ENCODE assay signal across 21 cellular contexts in the genomic region with DNA sequence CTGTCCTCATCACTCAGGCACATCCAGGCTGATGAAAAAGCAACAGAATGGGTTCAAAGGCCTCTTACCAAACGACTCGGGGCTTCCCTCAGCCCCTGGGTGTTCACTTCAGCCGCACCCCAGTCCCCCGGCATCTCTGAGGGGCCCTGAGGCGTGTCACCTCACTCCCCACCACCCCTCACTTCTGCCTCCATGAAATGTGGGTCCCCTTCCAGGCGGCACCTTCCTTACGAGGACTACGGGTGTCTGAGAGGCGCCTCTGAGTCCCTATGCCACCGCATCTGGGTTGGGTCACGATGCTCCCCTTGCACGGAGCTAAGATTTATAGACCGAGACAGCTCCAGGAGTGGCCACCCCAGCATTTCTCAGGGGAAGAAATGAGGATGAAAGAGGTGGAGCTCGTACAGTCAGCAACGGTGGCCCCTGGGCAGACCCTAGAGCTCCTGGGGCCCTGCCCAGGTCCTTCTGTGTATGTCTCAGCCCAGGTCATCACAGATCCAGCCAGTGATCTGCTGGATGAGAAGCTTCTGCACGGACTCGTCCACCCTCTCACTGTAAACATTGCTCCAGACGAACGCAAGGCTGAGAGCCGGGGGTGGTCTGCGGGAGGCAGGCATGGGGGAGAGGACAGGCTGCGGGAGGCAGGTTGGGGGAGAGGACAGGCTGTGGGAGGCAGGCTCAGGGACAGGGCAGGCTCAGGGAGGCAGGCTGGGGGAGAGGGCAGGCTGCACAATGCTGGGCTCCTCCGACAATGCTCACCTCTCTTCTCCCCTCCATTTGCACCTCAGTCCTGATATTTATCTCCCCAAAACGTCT.
"Had no signal": no experiment of that assay in that cellular context is flagged by ENCODE, and none has a peak within 500 bp of the region (broad histone marks: within the 10 kb centered on the region; RNA-seq: fewer than 3 reads in every experiment).

No MANE protein-coding gene starts in this region.

- H3K4me1 ChIP-seq: parathyroid adenoma, psoas muscle, right lobe of liver, stomach, uterus had no signal

- H3K9ac ChIP-seq: parathyroid adenoma had no signal

- H3K36me3 Mint-ChIP-seq: naive thymus-derived CD8-positive, alpha-beta T cell; stimulated activated memory B cell treated with anti-CD40 and anti-IgM and Interleukin-4, amounts not matched to agents 10 μg/mL and 1 μg/mL and 100 μg/mL, for 72 hours had no signal

- H3K27ac ChIP-seq: dorsolateral prefrontal cortex, hepatocyte, parathyroid adenoma, psoas muscle, right lobe of liver, stomach, uterus had no signal

- H3K4me3 ChIP-seq: dorsolateral prefrontal cortex, hepatocyte, psoas muscle, right lobe of liver, stomach, uterus had no signal

- H3K9me3 Mint-ChIP-seq: naive thymus-derived CD8-positive, alpha-beta T cell; stimulated activated memory B cell treated with anti-CD40 and anti-IgM and Interleukin-4, amounts not matched to agents 10 μg/mL and 1 μg/mL and 100 μg/mL, for 72 hours had no signal

- H3K36me3 ChIP-seq: right lobe of liver, stomach, uterus had no signal

- H3K4me2 ChIP-seq: hepatocyte had no signal

- H3K79me2 ChIP-seq: hepatocyte, parathyroid adenoma had no signal

- H3K27ac Mint-ChIP-seq: naive thymus-derived CD8-positive, alpha-beta T cell; stimulated activated memory B cell treated with anti-CD40 and anti-IgM and Interleukin-4, amounts not matched to agents 10 μg/mL and 1 μg/mL and 100 μg/mL, for 72 hours had no signal

- H3K4me1 Mint-ChIP-seq: stimulated activated memory B cell treated with anti-CD40 and anti-IgM and Interleukin-4, amounts not matched to agents 10 μg/mL and 1 μg/mL and 100 μg/mL, for 72 hours had no signal

- H3K27me3 ChIP-seq: dorsolateral prefrontal cortex, hepatocyte, right lobe of liver, uterus had no signal

- ATAC-seq: naive thymus-derived CD8-positive, alpha-beta T cell; psoas muscle had no signal

- H3K4me3 Mint-ChIP-seq: naive thymus-derived CD8-positive, alpha-beta T cell; stimulated activated memory B cell treated with anti-CD40 and anti-IgM and Interleukin-4, amounts not matched to agents 10 μg/mL and 1 μg/mL and 100 μg/mL, for 72 hours had no signal

- H3K27me3 Mint-ChIP-seq: stimulated activated memory B cell treated with anti-CD40 and anti-IgM and Interleukin-4, amounts not matched to agents 10 μg/mL and 1 μg/mL and 100 μg/mL, for 72 hours had no signal

- DNase-seq: cortex of kidney; dorsolateral prefrontal cortex; effector CD8-positive, alpha-beta T cell; foreskin melanocyte; head of caudate nucleus; kidney glomerular epithelial cell; mesendoderm; psoas muscle; retina; right lobe of liver; stimulated activated CD4-positive, alpha-beta T cell treated with anti-CD3 and anti-CD28 coated beads, Interleukin-4, amount 100 ng/mL, for 1 hour; stimulated activated CD8-positive, alpha-beta memory T cell treated with anti-CD3 and anti-CD28 coated beads, Interleukin-4, amount 100 ng/mL, for 48 hours; stomach; substantia nigra; trophoblast cell; uterus had no signal

- H2AFZ ChIP-seq: hepatocyte, parathyroid adenoma had no signal

- FAIRE-seq: islet of Langerhans had no signal

- H3K9me3 ChIP-seq: psoas muscle, right lobe of liver, stomach, uterus had no signal
